Comparison of ENCODE assay signal across 21 cellular contexts in genomic region chr13:23630349-23631093, GRCh38.
DNase-seq lines count a peak whose midpoint lies in the region; ATAC-seq and TF ChIP-seq lines count a peak whose summit lies in the region.
"Had no signal": no experiment of that assay in that cellular context is flagged by ENCODE, and none has a peak within 500 bp of the region (broad histone marks: within the 10 kb centered on the region; RNA-seq: fewer than 3 reads in every experiment).

No MANE protein-coding gene starts in this region.

- H3K9me3 ChIP-seq in heart right ventricle, result no peaks in the 10 kb centered on the region
- H3K9me3 ChIP-seq in mesodermal cell (ENCODE audit: control insufficient read depth, low read length), result no peaks in the 10 kb centered on the region
- H3K9me3 ChIP-seq: MG63, thoracic aorta had no signal

- peaks cover 4% of the 10 kb centered on the region for H3K4me1 Mint-ChIP-seq in activated naive CD8-positive, alpha-beta T cell treated with anti-CD3 and anti-CD28 coated beads for 36 hours
- H3K4me1 Mint-ChIP-seq: natural killer cell had no signal

- H3K36me3 ChIP-seq in heart right ventricle (peaks cover 0 to 26% (median 0%) of the 10 kb centered on the region in 9 donors), mesodermal cell (ENCODE audit: control insufficient read depth, insufficient read depth, low read length) (peaks cover 10% of the 10 kb centered on the region)
- H3K36me3 ChIP-seq: MG63, thoracic aorta had no signal

- H3K9me3 Mint-ChIP-seq in activated naive CD8-positive, alpha-beta T cell treated with anti-CD3 and anti-CD28 coated beads for 36 hours, result no peaks in the 10 kb centered on the region
- H3K9me3 Mint-ChIP-seq: activated T-helper 1 cell treated with anti-CD3 and anti-CD28 coated beads, Interleukin-12 subunit alpha, Interleukin-12 subunit beta, Interleukin-2, Interleukin-4 antibody, amounts not matched to agents 30 ng/mL and 10 ng/mL and 1 ng/mL, durations not matched to agents 14 hours and 24 hours and 36 hours; natural killer cell had no signal

- TF ChIP-seq CTCF in heart right ventricle (IDR thresholded peaks at IDR 0.05), result no peak

- no peak for ATAC-seq in heart right ventricle
- no peak for ATAC-seq in Right ventricle myocardium inferior
- no peak for ATAC-seq in HG03439 (IDR thresholded peaks at IDR 0.05; ENCODE audit: unreplicated experiment)
- ATAC-seq: natural killer cell had no signal

- no peaks in the 10 kb centered on the region for H3K27me3 ChIP-seq in heart right ventricle
- H3K27me3 ChIP-seq: MG63 had no signal

- no peak overlapping the region for H3K27ac Mint-ChIP-seq in activated naive CD8-positive, alpha-beta T cell treated with anti-CD3 and anti-CD28 coated beads for 36 hours
- H3K27ac Mint-ChIP-seq: activated T-helper 1 cell treated with anti-CD3 and anti-CD28 coated beads, Interleukin-12 subunit alpha, Interleukin-12 subunit beta, Interleukin-2, Interleukin-4 antibody, amounts not matched to agents 30 ng/mL and 10 ng/mL and 1 ng/mL, durations not matched to agents 14 hours and 24 hours and 36 hours; natural killer cell had no signal

- 61 to 64% methylated on average over 5 of the region's 5 CpGs for WGBS in heart right ventricle, 2 donors
- 11 to 80% methylated on average over 2 of the region's 5 CpGs for WGBS in mesodermal cell (ENCODE audit: insufficient coverage in 2 of 2), 2 experiments

- DNase-seq in heart right ventricle (no peak), Right ventricle myocardium inferior (ENCODE audit: missing footprints) (no peak), amniotic epithelial cell (ENCODE audit: low read depth) (peak; percentile 80), COLO829 (ENCODE audit: low spot score) (no peak), kidney tubule cell (ENCODE audit: low spot score) (no peak)
- DNase-seq in activated naive CD8-positive, alpha-beta T cell treated with anti-CD3 and anti-CD28 coated beads for 36 hours, result no peak
- DNase-seq: ACHN, caudate nucleus, DMS79 treated with DMSO at 0.1 percent for 48 hours, GOT3, MG63, natural killer cell, NCI-H187 treated with DMSO at 0.1 percent for 48 hours, NCI-H510A treated with DMSO at 0.1 percent for 48 hours, OCI-M1, SIG-M5, T-helper 2 cell had no signal

- H3K4me1 ChIP-seq in heart right ventricle (peaks cover 0 to 59% (median 41%) of the 10 kb centered on the region in 9 donors), mesodermal cell (ENCODE audit: control insufficient read depth, insufficient read depth, low read length, poor library complexity, severe bottlenecking) (peaks cover 19% of the 10 kb centered on the region)

- H3K27ac ChIP-seq in heart right ventricle (peak overlapping the region in 6 of 10 donors; percentile 20 to 67 (median 44)), mesodermal cell (ENCODE audit: low read depth, low read length, severe bottlenecking) (peak overlapping the region; percentile 60)
- H3K27ac ChIP-seq: thoracic aorta had no signal

- H3K4me3 Mint-ChIP-seq in activated naive CD8-positive, alpha-beta T cell treated with anti-CD3 and anti-CD28 coated beads for 36 hours, result no peak overlapping the region
- H3K4me3 Mint-ChIP-seq: activated T-helper 1 cell treated with anti-CD3 and anti-CD28 coated beads, Interleukin-12 subunit alpha, Interleukin-12 subunit beta, Interleukin-2, Interleukin-4 antibody, amounts not matched to agents 30 ng/mL and 10 ng/mL and 1 ng/mL, durations not matched to agents 14 hours and 24 hours and 36 hours; natural killer cell had no signal

- H3K4me3 ChIP-seq in heart right ventricle (no peak overlapping the region), mesodermal cell (ENCODE audit: extremely low read depth, insufficient read depth, low read length, poor library complexity, severe bottlenecking) (no peak overlapping the region)
- H3K4me3 ChIP-seq: MG63, thoracic aorta had no signal

- intact Hi-C loops in heart right ventricle (cut with DNase I), result loop anchor here in 1 of 10 donors (10.0 kb wide), 1 partner anchor 74 kb away; no protein-coding TSS in a partner anchor
- intact Hi-C loops in Right ventricle myocardium inferior (cut with DNase I), result no loop called here

- no peaks in the 10 kb centered on the region for H3K27me3 Mint-ChIP-seq in activated naive CD8-positive, alpha-beta T cell treated with anti-CD3 and anti-CD28 coated beads for 36 hours

- no peaks in the 10 kb centered on the region for H3K36me3 Mint-ChIP-seq in activated naive CD8-positive, alpha-beta T cell treated with anti-CD3 and anti-CD28 coated beads for 36 hours
- H3K36me3 Mint-ChIP-seq: natural killer cell had no signal
